8 cellular contexts compared by ENCODE assay signal in genomic region chrX:40153335-40154221, GRCh38. TPM values are rescaled to one million over a fixed set of nuclear protein-coding genes. Genes with fewer than 3 reads are reported as not detected.
A peak's percentile ranks its signal among the peaks of the same experiment; 100 is the strongest.
DNase-seq lines count a peak whose midpoint lies in the region; ATAC-seq and TF ChIP-seq lines count a peak whose summit lies in the region.

No MANE protein-coding gene starts in this region.

- peak; percentile 51 for DNase-seq in activated T-cell treated with anti-CD3 and anti-CD28 coated beads for 24 hours (ENCODE audit: low read depth)
- no peak for DNase-seq in activated T-cell treated with anti-CD3 and anti-CD28 coated beads for 4 hours
- DNase-seq in RKO (ENCODE audit: low spot score), result peak; percentile 41
- DNase-seq in adrenal gland, result peak in 6 of 7 donors; percentile 45 to 74 (median 62)
- DNase-seq in right atrium auricular region (ENCODE audit: low spot score), result no peak
- DNase-seq in SW 1271 (lab: John Stamatoyannopoulos, UW), result no peak

- H3K9me3 ChIP-seq in adrenal gland (replicated peaks in 1 of 3) (no peaks in the 10 kb centered on the region), right atrium auricular region (no peaks in the 10 kb centered on the region)

- peak; percentile 55 for ATAC-seq in HG03108 (IDR thresholded peaks at IDR 0.05; ENCODE audit: unreplicated experiment)

- H3K27ac ChIP-seq in adrenal gland, result peak overlapping the region in 4 of 5 donors; percentile 72 to 92 (median 82)
- H3K27ac ChIP-seq in right atrium auricular region, result peak overlapping the region; percentile 74 to 82
- peak overlapping the region; percentile 55 for H3K27ac ChIP-seq in rectal smooth muscle tissue (ENCODE audit: low read depth, low read length)

- H3K27me3 ChIP-seq in adrenal gland (peaks cover 40% of the 10 kb centered on the region), right atrium auricular region (peaks cover 0 to 10% of the 10 kb centered on the region in 2 donors), rectal smooth muscle tissue (ENCODE audit: control insufficient read depth, insufficient read depth, low read length) (peaks cover 14% of the 10 kb centered on the region)

- peak overlapping the region; percentile 56 for H3K9ac ChIP-seq in rectal smooth muscle tissue (ENCODE audit: low read length)

- peak in 1 of 2 donors; percentile 16 for TF ChIP-seq POLR2A in adrenal gland (IDR thresholded peaks at IDR 0.05)

- WGBS in adrenal gland, 4 donors, result 4 to 13% (median 6%) methylated on average over 59 to 68 of the region's 68 CpGs; no CpG with 5 or more reads in 1 of the 4 donors

- H3K36me3 ChIP-seq in adrenal gland (replicated peaks in 1 of 2) (no peaks in the 10 kb centered on the region), right atrium auricular region (no peaks in the 10 kb centered on the region), rectal smooth muscle tissue (ENCODE audit: control insufficient read depth, insufficient read depth, low read length) (no peaks in the 10 kb centered on the region)

- intact Hi-C loops in adrenal gland (cut with DNase I), result loop anchor here in 1 of 2 donors (5.0 kb wide), 1 partner anchor 46 kb away; no protein-coding TSS in a partner anchor

- H3K4me1 ChIP-seq in adrenal gland (replicated peaks in 1 of 2) (peaks cover 11 to 21% of the 10 kb centered on the region in 2 donors), right atrium auricular region (peaks cover 0 to 71% of the 10 kb centered on the region in 2 donors), rectal smooth muscle tissue (ENCODE audit: control insufficient read depth, insufficient read depth, low read length) (peaks cover 6% of the 10 kb centered on the region)

- TF ChIP-seq CTCF in adrenal gland (IDR thresholded peaks at IDR 0.05) (peak in 2 of 6 experiments; percentile 8 to 12), right atrium auricular region (IDR thresholded peaks at IDR 0.05) (peak in 1 of 2 donors; percentile 38)

- H3K4me3 ChIP-seq in adrenal gland (peak overlapping the region in 2 of 4 donors; percentile 4 to 56), right atrium auricular region (peak overlapping the region; percentile 34 to 52), rectal smooth muscle tissue (ENCODE audit: low read length) (peak overlapping the region; percentile 61)

RNA-seq across cellular contexts. Expression of gene BCOR, which starts 55.8 kb away (rescaled TPM):
- total RNA-seq in adrenal gland (10 to 100 TPM; 21.7 to 42.9 (median 30.6) TPM), right atrium auricular region (10 to 100 TPM; 24.3 to 37.1 TPM)
- polyA plus RNA-seq in adrenal gland, result 10 to 100 TPM; 13.7 to 16.0 (median 14.0) TPM

Comparison
In these comparisons a context has a peak if more than half of its experiments do, and no peak if none do; other contexts are left out.
1. DNase-seq: peak in activated T-cell treated with anti-CD3 and anti-CD28 coated beads for 24 hours (single experiment), RKO (single experiment) and adrenal gland (6 of 7); none in activated T-cell treated with anti-CD3 and anti-CD28 coated beads for 4 hours (single experiment), right atrium auricular region (single experiment) and SW 1271 (0 of 2).
2. Peak in every context shown above with its lines, with median percentiles within 50 percentile points of each other: H3K27ac ChIP-seq.